ENCODE assay signal across 24 cellular contexts in the genomic region with DNA sequence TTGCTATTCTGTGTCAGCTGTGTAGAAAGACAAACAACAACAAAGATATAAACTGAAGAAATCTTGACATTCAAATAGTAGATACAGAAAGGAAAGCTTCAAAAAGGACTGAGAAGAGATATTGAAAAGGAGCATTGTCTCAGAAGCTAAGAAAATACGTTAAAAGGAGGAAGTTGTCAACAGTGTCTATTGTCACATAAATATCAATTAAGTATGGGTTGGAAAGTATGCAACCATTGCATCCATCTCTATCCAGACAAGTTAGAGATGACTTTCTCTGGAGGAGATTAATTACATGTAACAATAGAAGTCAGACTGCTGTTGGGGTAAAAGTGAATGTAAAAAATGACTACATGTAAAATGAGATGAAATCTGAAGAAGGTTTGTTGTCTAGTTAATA. TPM values are rescaled to one million over a fixed set of nuclear protein-coding genes. Genes with fewer than 3 reads are reported as not detected.
"Had no signal": no experiment of that assay in that cellular context is flagged by ENCODE, and none has a peak within 500 bp of the region (broad histone marks: within the 10 kb centered on the region; RNA-seq: fewer than 3 reads in every experiment).

No MANE protein-coding gene starts in this region.

- H3K4me2 ChIP-seq: smooth muscle cell had no signal

- H3K27ac ChIP-seq: left ventricle myocardium inferior, ovary, right atrium auricular region, right lobe of liver, tibial nerve, uterus had no signal

- H3K27me3 ChIP-seq: ovary, right atrium auricular region, right lobe of liver, tibial nerve, uterus had no signal

- H3K9me3 ChIP-seq: ovary, right lobe of liver, uterus had no signal

- ATAC-seq: mucosa of descending colon; naive thymus-derived CD4-positive, alpha-beta T cell; natural killer cell treated with Interleukin-12 subunit alpha and Interleukin-12 subunit beta and Interleukin-15 and Interleukin-18, amount 100 ng/mL, for 72 hours; right lobe of liver; stimulated activated memory B cell treated with anti-CD40 and anti-IgM and Interleukin-4, amounts not matched to agents 10 μg/mL and 1 μg/mL and 100 μg/mL, for 72 hours; stimulated activated naive CD8-positive, alpha-beta T cell treated with anti-CD3 and anti-CD28 coated beads, Interleukin-15, amount 100 ng/mL, for 72 hours had no signal

- H3K4me1 ChIP-seq: left ventricle myocardium inferior, right atrium auricular region, right lobe of liver, tibial nerve, uterus had no signal

- H3K4me3 ChIP-seq: left ventricle myocardium inferior, lung, mucosa of descending colon, ovary, right atrium auricular region, right lobe of liver, smooth muscle cell, tibial nerve, uterus had no signal

- DNase-seq: islet precursor cell; left ventricle myocardium inferior; mesendoderm; mucosa of descending colon; naive thymus-derived CD4-positive, alpha-beta T cell; ovary; right lobe of liver; stimulated activated CD4-positive, alpha-beta T cell treated with anti-CD3 and anti-CD28 coated beads, Interleukin-1b, Interleukin-23, amount 100 ng/mL, for 48 hours; stimulated activated CD4-positive, alpha-beta T cell treated with anti-CD3 and anti-CD28 coated beads, Interleukin-2, amount 100 ng/mL, for 48 hours; stimulated activated CD4-positive, alpha-beta T cell treated with anti-CD3 and anti-CD28 coated beads, Interleukin-4, amount 100 ng/mL, for 4 hours; stimulated activated CD8-positive, alpha-beta memory T cell treated with anti-CD3 and anti-CD28 coated beads, Interleukin-4, amount 100 ng/mL, for 48 hours; stimulated activated naive CD4-positive, alpha-beta T cell treated with Interleukin-2 at 50 U/mL for 16 hours; stimulated activated naive CD8-positive, alpha-beta T cell treated with anti-CD3 and anti-CD28 coated beads, Interleukin-15, amount 100 ng/mL, for 72 hours; substantia nigra; uterus had no signal

- H3K36me3 ChIP-seq: left ventricle myocardium inferior, ovary, right atrium auricular region, right lobe of liver, tibial nerve, uterus had no signal

RNA-seq across cellular contexts. Expression of a gene that starts 29.7 kb away (rescaled TPM):
- total RNA-seq: naive thymus-derived CD4-positive, alpha-beta T cell; natural killer cell treated with Interleukin-12 subunit alpha and Interleukin-12 subunit beta and Interleukin-15 and Interleukin-18, amount 100 ng/mL, for 72 hours; progenitor cell of endocrine pancreas; pulmonary artery endothelial cell; right lobe of liver; smooth muscle cell; ureter had no signal
- polyA plus RNA-seq: naive thymus-derived CD4-positive, alpha-beta T cell; smooth muscle cell had no signal
